Comparison of ENCODE assay signal across 20 cellular contexts in genomic region chr11:129380413-129380812, GRCh38. TPM values are rescaled to one million over a fixed set of nuclear protein-coding genes. Genes with fewer than 3 reads are reported as not detected.
DNase-seq lines count a peak whose midpoint lies in the region; ATAC-seq and TF ChIP-seq lines count a peak whose summit lies in the region.
"Had no signal": no experiment of that assay in that cellular context is flagged by ENCODE, and none has a peak within 500 bp of the region (broad histone marks: within the 10 kb centered on the region; RNA-seq: fewer than 3 reads in every experiment).

No MANE protein-coding gene starts in this region.

- H3K9me2 ChIP-seq in PC-3 (replicated peaks; ENCODE audit: low read length): no peaks in the 10 kb centered on the region

- H3K27ac ChIP-seq in C4-2B (peak overlapping the region; percentile 55; the same call in 1 of the 2 replicates), HEK293 (ENCODE audit: extremely low read depth, low read depth, low read length) (no peak overlapping the region), PC-3 (ENCODE audit: low read length) (no peak overlapping the region), smooth muscle cell (ENCODE audit: low read depth) (peak overlapping the region; percentile 23)
- H3K27ac ChIP-seq: BLaER1 had no signal

- intact Hi-C loops in PC-3 (cut with micrococcal nuclease): no loop called here

- H3K27me3 ChIP-seq in PC-3 (ENCODE audit: low read length) (peaks cover 85% of the 10 kb centered on the region), smooth muscle cell (ENCODE audit: low read depth) (peaks cover 46% of the 10 kb centered on the region)

- DNase-seq in PC-3: peak; percentile 76
- DNase-seq in smooth muscle cell (lab: John Stamatoyannopoulos, UW; ENCODE audit: unreplicated experiment): no peak
- DNase-seq in NCI-H128 (lab: John Stamatoyannopoulos, UW; ENCODE audit: unreplicated experiment): no peak
- DNase-seq in NCI-H1436 (lab: John Stamatoyannopoulos, UW): no peak
- DNase-seq in NCI-H748 treated with DMSO at 0.1 percent for 48 hours (lab: John Stamatoyannopoulos, UW): no peak
- DNase-seq: 8988T; CD8-positive, alpha-beta T cell; DMS 273 treated with DMSO at 0.1 percent for 48 hours; DMS53; DND-41; HCEC 1CT; HFFc6 had no signal

- H3K79me2 ChIP-seq in PC-3 (ENCODE audit: low read length): no peaks in the 10 kb centered on the region
- H3K79me2 ChIP-seq in smooth muscle cell (ENCODE audit: low read depth): no peaks in the 10 kb centered on the region

- TF ChIP-seq CTCF in C4-2B (conservative IDR thresholded peaks at IDR 0.05): no peak
- no peak for TF ChIP-seq CTCF in HEK293 (tag by site-specific recombination; IDR thresholded peaks at IDR 0.05)
- no peak for TF ChIP-seq CTCF in PC-3 (conservative IDR thresholded peaks at IDR 0.05; ENCODE audit: low read depth, low read length)
- no peak for TF ChIP-seq CTCF in smooth muscle cell (IDR thresholded peaks at IDR 0.05; ENCODE audit: borderline replicate concordance, insufficient read depth, poor library complexity, severe bottlenecking)

- no TSS peak for BruUV-seq in PC-3 (replicated peaks; lab: Mats Ljungman, UMichigan)

- H3F3A ChIP-seq in PC-3 (ENCODE audit: low read length, unreplicated experiment): no peaks in the 10 kb centered on the region
- H3F3A ChIP-seq in smooth muscle cell (ENCODE audit: low read depth): no peaks in the 10 kb centered on the region

- H3K4me3 ChIP-seq in HEK293 (ENCODE audit: low read depth, low read length) (no peak overlapping the region), PC-3 (ENCODE audit: low read length) (no peak overlapping the region), smooth muscle cell (no peak overlapping the region)
- H3K4me3 ChIP-seq: BLaER1, GM23338 had no signal

- POLR2A ChIA-PET in HEK293 (lab: Yijun Ruan, JAX) (no interaction called here), PC-3 (lab: Charles Lee; ENCODE audit: unreplicated experiment) (no interaction called here)

- no peak overlapping the region for H2AFZ ChIP-seq in PC-3 (ENCODE audit: low read length)
- H2AFZ ChIP-seq in smooth muscle cell (ENCODE audit: low read depth): no peak overlapping the region
- H2AFZ ChIP-seq: GM23338 had no signal

- WGBS in smooth muscle cell (ENCODE audit: low lambda C conversion rate): 56% methylated on average over 2 of the region's 2 CpGs

- H3K4me2 ChIP-seq in PC-3 (ENCODE audit: low read length) (0 out of 2 replicates have a peak overlapping the region, but pooled peaks have one; percentile 2), smooth muscle cell (no peak overlapping the region)
- H3K4me2 ChIP-seq: BLaER1, GM23338 had no signal

- no peaks in the 10 kb centered on the region for H3K9me3 ChIP-seq in HEK293 (ENCODE audit: control insufficient read depth, insufficient read depth, low read depth, low read length)
- H3K9me3 ChIP-seq in PC-3 (ENCODE audit: low read length): no peaks in the 10 kb centered on the region
- no peaks in the 10 kb centered on the region for H3K9me3 ChIP-seq in smooth muscle cell (replicated peaks; ENCODE audit: low read depth)

- H3K4me1 ChIP-seq in HEK293 (ENCODE audit: control insufficient read depth, insufficient read depth, low read length) (peaks cover 11% of the 10 kb centered on the region), PC-3 (ENCODE audit: insufficient read depth, low read length) (peaks cover 16% of the 10 kb centered on the region; the same call in 1 of the 2 replicates), smooth muscle cell (ENCODE audit: low read depth) (peaks cover 5% of the 10 kb centered on the region)
- H3K4me1 ChIP-seq: BLaER1 had no signal

- H3K9ac ChIP-seq in PC-3 (ENCODE audit: low read length) (no peak overlapping the region), smooth muscle cell (ENCODE audit: low read depth) (no peak overlapping the region)
- H3K9ac ChIP-seq: BLaER1 had no signal

- H4K20me1 ChIP-seq in PC-3 (ENCODE audit: low read length) (no peaks in the 10 kb centered on the region), smooth muscle cell (ENCODE audit: low read depth) (no peaks in the 10 kb centered on the region)
- H4K20me1 ChIP-seq: BLaER1 had no signal

- ATAC-seq in PC-3: no peak
- no peak for ATAC-seq in HG03045 (IDR thresholded peaks at IDR 0.05; ENCODE audit: unreplicated experiment)
- ATAC-seq: CD8-positive, alpha-beta T cell; GM23338; HepG2 had no signal

- H3K36me3 ChIP-seq in HEK293 (ENCODE audit: control insufficient read depth in 2 of 2, insufficient read depth in 1 of 2, low read length in 2 of 2) (no peaks in the 10 kb centered on the region), PC-3 (ENCODE audit: low read depth, low read length) (no peaks in the 10 kb centered on the region), smooth muscle cell (ENCODE audit: low read depth) (no peaks in the 10 kb centered on the region)
- H3K36me3 ChIP-seq: BLaER1 had no signal

- CTCF ChIA-PET in HEK293 (lab: Yijun Ruan, JAX) (no interaction called here), PC-3 (lab: Charles Lee) (no interaction called here)

TF ChIP-seq in HEK293, 187 proteins besides CTCF, POLR2A, EP300 and RAD21 (continues in another document):
- TF ChIP-seq ZFP41 (tag by site-specific recombination; IDR thresholded peaks at IDR 0.05; ENCODE audit: borderline replicate concordance) (no peak), ZNF654 (tag by site-specific recombination; IDR thresholded peaks at IDR 0.05; ENCODE audit: low read depth) (0 out of 2 replicates have a peak, but pooled peaks have one; percentile 6), HOXA7 (CRISPR knock-in tag; IDR thresholded peaks at IDR 0.05; ENCODE audit: borderline replicate concordance) (no peak), PRDM4 (tag by site-specific recombination; IDR thresholded peaks at IDR 0.05) (0 out of 2 replicates have a peak, but pooled peaks have one; percentile 16), ZBTB48 (tag by site-specific recombination; IDR thresholded peaks at IDR 0.05) (0 out of 2 replicates have a peak, but pooled peaks have one; percentile 3), ZNF391 (tag by site-specific recombination; IDR thresholded peaks at IDR 0.05; ENCODE audit: borderline replicate concordance, low read depth) (peak; percentile 19; the same call in 1 of the 2 replicates), OSR2 (tag by site-specific recombination; IDR thresholded peaks at IDR 0.05) (peak; percentile 56; the same call in 1 of the 2 replicates)
- TF ChIP-seq, protein P1, sequence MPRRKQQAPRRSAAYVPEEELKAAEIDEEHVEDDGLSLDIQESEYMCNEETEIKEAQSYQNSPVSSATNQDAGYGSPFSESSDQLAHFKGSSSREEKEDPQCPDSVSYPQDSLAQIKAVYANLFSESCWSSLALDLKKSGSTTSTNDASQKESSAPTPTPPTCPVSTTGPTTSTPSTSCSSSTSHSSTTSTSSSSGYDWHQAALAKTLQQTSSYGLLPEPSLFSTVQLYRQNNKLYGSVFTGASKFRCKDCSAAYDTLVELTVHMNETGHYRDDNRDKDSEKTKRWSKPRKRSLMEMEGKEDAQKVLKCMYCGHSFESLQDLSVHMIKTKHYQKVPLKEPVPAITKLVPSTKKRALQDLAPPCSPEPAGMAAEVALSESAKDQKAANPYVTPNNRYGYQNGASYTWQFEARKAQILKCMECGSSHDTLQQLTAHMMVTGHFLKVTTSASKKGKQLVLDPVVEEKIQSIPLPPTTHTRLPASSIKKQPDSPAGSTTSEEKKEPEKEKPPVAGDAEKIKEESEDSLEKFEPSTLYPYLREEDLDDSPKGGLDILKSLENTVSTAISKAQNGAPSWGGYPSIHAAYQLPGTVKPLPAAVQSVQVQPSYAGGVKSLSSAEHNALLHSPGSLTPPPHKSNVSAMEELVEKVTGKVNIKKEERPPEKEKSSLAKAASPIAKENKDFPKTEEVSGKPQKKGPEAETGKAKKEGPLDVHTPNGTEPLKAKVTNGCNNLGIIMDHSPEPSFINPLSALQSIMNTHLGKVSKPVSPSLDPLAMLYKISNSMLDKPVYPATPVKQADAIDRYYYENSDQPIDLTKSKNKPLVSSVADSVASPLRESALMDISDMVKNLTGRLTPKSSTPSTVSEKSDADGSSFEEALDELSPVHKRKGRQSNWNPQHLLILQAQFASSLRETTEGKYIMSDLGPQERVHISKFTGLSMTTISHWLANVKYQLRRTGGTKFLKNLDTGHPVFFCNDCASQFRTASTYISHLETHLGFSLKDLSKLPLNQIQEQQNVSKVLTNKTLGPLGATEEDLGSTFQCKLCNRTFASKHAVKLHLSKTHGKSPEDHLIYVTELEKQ (tag by site-specific recombination; IDR thresholded peaks at IDR 0.05; ENCODE audit: borderline replicate concordance): no peak
- TF ChIP-seq, protein P2, sequence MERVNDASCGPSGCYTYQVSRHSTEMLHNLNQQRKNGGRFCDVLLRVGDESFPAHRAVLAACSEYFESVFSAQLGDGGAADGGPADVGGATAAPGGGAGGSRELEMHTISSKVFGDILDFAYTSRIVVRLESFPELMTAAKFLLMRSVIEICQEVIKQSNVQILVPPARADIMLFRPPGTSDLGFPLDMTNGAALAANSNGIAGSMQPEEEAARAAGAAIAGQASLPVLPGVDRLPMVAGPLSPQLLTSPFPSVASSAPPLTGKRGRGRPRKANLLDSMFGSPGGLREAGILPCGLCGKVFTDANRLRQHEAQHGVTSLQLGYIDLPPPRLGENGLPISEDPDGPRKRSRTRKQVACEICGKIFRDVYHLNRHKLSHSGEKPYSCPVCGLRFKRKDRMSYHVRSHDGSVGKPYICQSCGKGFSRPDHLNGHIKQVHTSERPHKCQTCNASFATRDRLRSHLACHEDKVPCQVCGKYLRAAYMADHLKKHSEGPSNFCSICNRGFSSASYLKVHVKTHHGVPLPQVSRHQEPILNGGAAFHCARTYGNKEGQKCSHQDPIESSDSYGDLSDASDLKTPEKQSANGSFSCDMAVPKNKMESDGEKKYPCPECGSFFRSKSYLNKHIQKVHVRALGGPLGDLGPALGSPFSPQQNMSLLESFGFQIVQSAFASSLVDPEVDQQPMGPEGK (tag by site-specific recombination; IDR thresholded peaks at IDR 0.05): no peak

RNA-seq across cellular contexts. Expression of gene BARX2, which starts 4.8 kb away (rescaled TPM):
- 0.47 and 1.2 TPM in 2 replicates for total RNA-seq in PC-3 (2014; rRNA removed)
- total RNA-seq in smooth muscle cell: 2.2 and 4.8 TPM in 2 replicates
- 1.2 and 3.2 TPM in 2 replicates for polyA plus RNA-seq in smooth muscle cell
- total RNA-seq: CD8-positive, alpha-beta T cell; GM23338; HepG2; HFFc6 had no signal
- polyA plus RNA-seq: AG04450, GM23338, HepG2, IgD-negative memory B cell had no signal

Comparison
In these comparisons a context has a peak if more than half of its experiments do, and no peak if none do; other contexts are left out.
1. H3K27ac ChIP-seq: peak in C4-2B (single experiment) and smooth muscle cell (single experiment); none in HEK293 (single experiment) and PC-3 (single experiment).